ENCODE assay signal across 29 cellular contexts in genomic region chr9:21070887-21071286, GRCh38. TPM values are rescaled to one million over a fixed set of nuclear protein-coding genes. Genes with fewer than 3 reads are reported as not detected.
"Had no signal": no experiment of that assay in that cellular context is flagged by ENCODE, and none has a peak within 500 bp of the region (broad histone marks: within the 10 kb centered on the region; RNA-seq: fewer than 3 reads in every experiment).

No MANE protein-coding gene starts in this region.

- ATAC-seq: activated T-helper 17 cell treated with anti-CD3 and anti-CD28 coated beads, Interleukin-2, amount 50 U/mL, for 72 hours; naive thymus-derived CD4-positive, alpha-beta T cell; stimulated activated naive B cell treated with anti-CD40 and anti-IgM and Interleukin-4, amounts not matched to agents 10 μg/mL and 1 μg/mL and 100 μg/mL, for 72 hours had no signal

- H3K27ac ChIP-seq: breast epithelium, foreskin keratinocyte, lower lobe of right lung, neural progenitor cell, testis had no signal

- H3K9me3 ChIP-seq: adrenal gland, ascending aorta, breast epithelium, lower lobe of right lung, testis, uterus had no signal

- H3K27me3 Mint-ChIP-seq: activated T-cell treated with anti-CD3 and anti-CD28 coated beads, Interleukin-2, amount 50 U/mL, for 24 hours; progenitor cell of endocrine pancreas; stimulated activated naive B cell treated with anti-CD40 and anti-IgM and Interleukin-4, amounts not matched to agents 10 μg/mL and 1 μg/mL and 100 μg/mL, for 72 hours had no signal

- H3K9ac ChIP-seq: neural progenitor cell had no signal

- H3K36me3 Mint-ChIP-seq: activated naive CD4-positive, alpha-beta T cell treated with anti-CD3 and anti-CD28 coated beads, Interleukin-2, amount 50 U/mL, for 72 hours; neural progenitor cell; stimulated activated naive B cell treated with anti-CD40 and anti-IgM and Interleukin-4, amounts not matched to agents 10 μg/mL and 1 μg/mL and 100 μg/mL, for 72 hours; WTC11 had no signal

- H3K27me3 ChIP-seq: adrenal gland, ascending aorta, breast epithelium, neural progenitor cell, testis, uterus had no signal

- H3K4me2 ChIP-seq: neural progenitor cell had no signal

- H3K4me1 ChIP-seq: breast epithelium, testis, uterus had no signal

- H3K4me3 ChIP-seq: lower lobe of right lung, neural progenitor cell, testis, uterus had no signal

- H3K4me3 Mint-ChIP-seq: activated T-cell treated with anti-CD3 and anti-CD28 coated beads, Interleukin-2, amount 50 U/mL, for 24 hours; activated T-helper 17 cell treated with anti-CD3 and anti-CD28 coated beads, Interleukin-2, amount 50 U/mL, for 72 hours; endodermal cell; naive thymus-derived CD4-positive, alpha-beta T cell; neural progenitor cell; stimulated activated naive B cell treated with anti-CD40 and anti-IgM and Interleukin-4, amounts not matched to agents 10 μg/mL and 1 μg/mL and 100 μg/mL, for 72 hours; T-helper 1 cell treated with Interleukin-12 subunit alpha and Interleukin-12 subunit beta and Interleukin-4 antibody, amounts not matched to agents 30 μg/mL and 1 μg/mL, for 36 hours; WTC11 had no signal

- H2AFZ ChIP-seq: neural progenitor cell had no signal

- DNase-seq: activated CD4-positive, alpha-beta T cell treated with anti-CD3 and anti-CD28 coated beads, Interleukin-2, amount 50 U/mL, for 4 hours; activated CD8-positive, alpha-beta memory T cell treated with anti-CD3 and anti-CD28 coated beads for 24 hours; activated CD8-positive, alpha-beta memory T cell treated with anti-CD3 and anti-CD28 coated beads, Interleukin-2, amount 50 U/mL, for 4 hours; activated T-cell treated with anti-CD3 and anti-CD28 coated beads, Interleukin-2, amount 50 U/mL, for 24 hours; lower lobe of right lung; naive thymus-derived CD4-positive, alpha-beta T cell; small intestine; stimulated activated CD4-positive, alpha-beta T cell treated with anti-CD3 and anti-CD28 coated beads, Interleukin-2, amount 100 ng/mL, for 24 hours; stimulated activated naive B cell treated with anti-CD40 and anti-IgM and Interleukin-4, amounts not matched to agents 10 μg/mL and 1 μg/mL and 100 μg/mL, for 72 hours; T1000; testis; trophoblast cell had no signal

- H3K27ac Mint-ChIP-seq: activated naive CD4-positive, alpha-beta T cell treated with anti-CD3 and anti-CD28 coated beads, Interleukin-2, amount 50 U/mL, for 72 hours; activated T-cell treated with anti-CD3 and anti-CD28 coated beads, Interleukin-2, amount 50 U/mL, for 24 hours; activated T-helper 17 cell treated with anti-CD3 and anti-CD28 coated beads, Interleukin-2, amount 50 U/mL, for 72 hours; endodermal cell; naive thymus-derived CD4-positive, alpha-beta T cell; neural progenitor cell; progenitor cell of endocrine pancreas; stimulated activated naive B cell treated with anti-CD40 and anti-IgM and Interleukin-4, amounts not matched to agents 10 μg/mL and 1 μg/mL and 100 μg/mL, for 72 hours; T-helper 1 cell treated with Interleukin-12 subunit alpha and Interleukin-12 subunit beta and Interleukin-4 antibody, amounts not matched to agents 30 μg/mL and 1 μg/mL, for 36 hours; WTC11 had no signal

- FAIRE-seq: small intestine had no signal

- H3K9me3 Mint-ChIP-seq: activated T-cell treated with anti-CD3 and anti-CD28 coated beads, Interleukin-2, amount 50 U/mL, for 24 hours; activated T-helper 17 cell treated with anti-CD3 and anti-CD28 coated beads, Interleukin-2, amount 50 U/mL, for 72 hours; naive thymus-derived CD4-positive, alpha-beta T cell; stimulated activated naive B cell treated with anti-CD40 and anti-IgM and Interleukin-4, amounts not matched to agents 10 μg/mL and 1 μg/mL and 100 μg/mL, for 72 hours; T-helper 1 cell treated with Interleukin-12 subunit alpha and Interleukin-12 subunit beta and Interleukin-4 antibody, amounts not matched to agents 30 μg/mL and 1 μg/mL, for 36 hours; WTC11 had no signal

- H3K36me3 ChIP-seq: adrenal gland, ascending aorta, breast epithelium, lower lobe of right lung, neural progenitor cell, uterus had no signal

- H3K4me1 Mint-ChIP-seq: activated T-helper 17 cell treated with anti-CD3 and anti-CD28 coated beads, Interleukin-2, amount 50 U/mL, for 72 hours; stimulated activated naive B cell treated with anti-CD40 and anti-IgM and Interleukin-4, amounts not matched to agents 10 μg/mL and 1 μg/mL and 100 μg/mL, for 72 hours had no signal

RNA-seq across cellular contexts. Expression of gene IFNB1, which starts 6.9 kb away (rescaled TPM):
- total RNA-seq: activated T-helper 17 cell treated with anti-CD3 and anti-CD28 coated beads, Interleukin-2, amount 50 U/mL, for 72 hours; adrenal gland; ascending aorta; breast epithelium; endodermal cell; epithelial cell of proximal tubule; foreskin keratinocyte; kidney epithelial cell; left lobe of liver; lower lobe of right lung; mesenteric fat pad; naive thymus-derived CD4-positive, alpha-beta T cell; osteoblast; progenitor cell of endocrine pancreas; testis; uterus; WTC11 had no signal
